Comparison of ENCODE assay signal across 1 cellular context in the genomic region with DNA sequence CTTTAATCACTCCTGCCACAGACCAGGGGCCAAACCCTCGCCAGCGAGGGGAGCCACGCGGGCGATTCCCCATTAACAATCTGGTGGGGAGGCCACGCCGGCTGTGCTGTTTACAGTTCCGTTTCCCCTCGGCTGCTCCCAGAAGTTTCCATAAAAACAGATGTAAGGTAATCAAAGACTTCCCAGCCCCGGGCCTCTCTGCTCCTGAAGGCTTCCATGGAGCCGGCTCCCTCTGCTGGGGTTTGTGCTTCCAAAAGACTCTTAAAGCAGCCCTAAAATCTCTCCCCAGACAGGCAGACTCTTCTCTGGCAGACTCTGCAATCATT.
TF ChIP-seq lines count a peak whose summit lies in the region.

No MANE protein-coding gene starts in this region.

TF ChIP-seq in GM23338, 12 proteins besides CTCF, POLR2A, EP300 and RAD21 (continued from another document):
- TF ChIP-seq REST (IDR thresholded peaks at IDR 0.05; ENCODE audit: unreplicated experiment) (no peak), CREB1 (CRISPR knock-in tag; IDR thresholded peaks at IDR 0.05; ENCODE audit: low read depth) (no peak), NANOG (IDR thresholded peaks at IDR 0.05; ENCODE audit: borderline replicate concordance) (no peak)
- TF ChIP-seq, protein P1, sequence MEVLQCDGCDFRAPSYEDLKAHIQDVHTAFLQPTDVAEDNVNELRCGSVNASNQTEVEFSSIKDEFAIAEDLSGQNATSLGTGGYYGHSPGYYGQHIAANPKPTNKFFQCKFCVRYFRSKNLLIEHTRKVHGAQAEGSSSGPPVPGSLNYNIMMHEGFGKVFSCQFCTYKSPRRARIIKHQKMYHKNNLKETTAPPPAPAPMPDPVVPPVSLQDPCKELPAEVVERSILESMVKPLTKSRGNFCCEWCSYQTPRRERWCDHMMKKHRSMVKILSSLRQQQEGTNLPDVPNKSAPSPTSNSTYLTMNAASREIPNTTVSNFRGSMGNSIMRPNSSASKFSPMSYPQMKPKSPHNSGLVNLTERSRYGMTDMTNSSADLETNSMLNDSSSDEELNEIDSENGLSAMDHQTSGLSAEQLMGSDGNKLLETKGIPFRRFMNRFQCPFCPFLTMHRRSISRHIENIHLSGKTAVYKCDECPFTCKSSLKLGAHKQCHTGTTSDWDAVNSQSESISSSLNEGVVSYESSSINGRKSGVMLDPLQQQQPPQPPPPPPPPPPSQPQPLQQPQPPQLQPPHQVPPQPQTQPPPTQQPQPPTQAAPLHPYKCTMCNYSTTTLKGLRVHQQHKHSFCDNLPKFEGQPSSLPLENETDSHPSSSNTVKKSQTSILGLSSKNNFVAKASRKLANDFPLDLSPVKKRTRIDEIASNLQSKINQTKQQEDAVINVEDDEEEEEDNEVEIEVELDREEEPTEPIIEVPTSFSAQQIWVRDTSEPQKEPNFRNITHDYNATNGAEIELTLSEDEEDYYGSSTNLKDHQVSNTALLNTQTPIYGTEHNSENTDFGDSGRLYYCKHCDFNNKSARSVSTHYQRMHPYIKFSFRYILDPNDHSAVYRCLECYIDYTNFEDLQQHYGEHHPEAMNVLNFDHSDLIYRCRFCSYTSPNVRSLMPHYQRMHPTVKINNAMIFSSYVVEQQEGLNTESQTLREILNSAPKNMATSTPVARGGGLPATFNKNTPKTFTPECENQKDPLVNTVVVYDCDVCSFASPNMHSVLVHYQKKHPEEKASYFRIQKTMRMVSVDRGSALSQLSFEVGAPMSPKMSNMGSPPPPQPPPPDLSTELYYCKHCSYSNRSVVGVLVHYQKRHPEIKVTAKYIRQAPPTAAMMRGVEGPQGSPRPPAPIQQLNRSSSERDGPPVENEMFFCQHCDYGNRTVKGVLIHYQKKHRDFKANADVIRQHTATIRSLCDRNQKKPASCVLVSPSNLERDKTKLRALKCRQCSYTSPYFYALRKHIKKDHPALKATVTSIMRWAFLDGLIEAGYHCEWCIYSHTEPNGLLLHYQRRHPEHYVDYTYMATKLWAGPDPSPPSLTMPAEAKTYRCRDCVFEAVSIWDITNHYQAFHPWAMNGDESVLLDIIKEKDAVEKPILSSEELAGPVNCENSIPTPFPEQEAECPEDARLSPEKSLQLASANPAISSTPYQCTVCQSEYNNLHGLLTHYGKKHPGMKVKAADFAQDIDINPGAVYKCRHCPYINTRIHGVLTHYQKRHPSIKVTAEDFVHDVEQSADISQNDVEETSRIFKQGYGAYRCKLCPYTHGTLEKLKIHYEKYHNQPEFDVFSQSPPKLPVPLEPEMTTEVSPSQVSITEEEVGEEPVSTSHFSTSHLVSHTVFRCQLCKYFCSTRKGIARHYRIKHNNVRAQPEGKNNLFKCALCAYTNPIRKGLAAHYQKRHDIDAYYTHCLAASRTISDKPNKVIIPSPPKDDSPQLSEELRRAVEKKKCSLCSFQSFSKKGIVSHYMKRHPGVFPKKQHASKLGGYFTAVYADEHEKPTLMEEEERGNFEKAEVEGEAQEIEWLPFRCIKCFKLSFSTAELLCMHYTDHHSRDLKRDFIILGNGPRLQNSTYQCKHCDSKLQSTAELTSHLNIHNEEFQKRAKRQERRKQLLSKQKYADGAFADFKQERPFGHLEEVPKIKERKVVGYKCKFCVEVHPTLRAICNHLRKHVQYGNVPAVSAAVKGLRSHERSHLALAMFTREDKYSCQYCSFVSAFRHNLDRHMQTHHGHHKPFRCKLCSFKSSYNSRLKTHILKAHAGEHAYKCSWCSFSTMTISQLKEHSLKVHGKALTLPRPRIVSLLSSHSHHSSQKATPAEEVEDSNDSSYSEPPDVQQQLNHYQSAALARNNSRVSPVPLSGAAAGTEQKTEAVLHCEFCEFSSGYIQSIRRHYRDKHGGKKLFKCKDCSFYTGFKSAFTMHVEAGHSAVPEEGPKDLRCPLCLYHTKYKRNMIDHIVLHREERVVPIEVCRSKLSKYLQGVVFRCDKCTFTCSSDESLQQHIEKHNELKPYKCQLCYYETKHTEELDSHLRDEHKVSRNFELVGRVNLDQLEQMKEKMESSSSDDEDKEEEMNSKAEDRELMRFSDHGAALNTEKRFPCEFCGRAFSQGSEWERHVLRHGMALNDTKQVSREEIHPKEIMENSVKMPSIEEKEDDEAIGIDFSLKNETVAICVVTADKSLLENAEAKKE (CRISPR knock-in tag; IDR thresholded peaks at IDR 0.05) = no peak
